13 cellular contexts compared by ENCODE assay signal in the genomic region with DNA sequence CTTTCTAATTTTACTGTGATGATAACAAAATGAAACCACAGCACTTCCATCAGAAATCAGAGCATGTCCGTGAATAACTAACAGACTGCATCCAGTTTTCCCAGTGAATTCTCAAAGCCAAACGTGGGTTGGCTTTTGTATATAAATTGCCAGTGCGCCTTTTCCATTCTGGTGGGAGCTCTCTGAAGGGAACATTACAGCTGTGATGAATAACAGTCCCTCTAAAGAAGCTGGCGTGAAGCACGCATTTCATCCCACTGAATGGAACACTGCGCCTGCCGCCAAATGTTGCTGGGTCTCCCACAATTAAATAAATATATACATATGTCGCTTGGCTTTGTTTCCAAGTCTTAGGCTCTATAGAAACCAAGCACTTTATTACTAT.
DNase-seq lines count a peak whose midpoint lies in the region; ATAC-seq and TF ChIP-seq lines count a peak whose summit lies in the region.
"Had no signal": no experiment of that assay in that cellular context is flagged by ENCODE, and none has a peak within 500 bp of the region (broad histone marks: within the 10 kb centered on the region; RNA-seq: fewer than 3 reads in every experiment).

No MANE protein-coding gene starts in this region.

- H3K36me3 ChIP-seq in endocrine pancreas (ENCODE audit: control insufficient read depth, insufficient read depth, low read length): no peaks in the 10 kb centered on the region

- H3K4me3 Mint-ChIP-seq in activated CD4-positive, alpha-beta T cell treated with anti-CD3 and anti-CD28 coated beads for 36 hours: no peak overlapping the region
- no peak overlapping the region for H3K4me3 Mint-ChIP-seq in activated T-helper 1 cell treated with anti-CD3 and anti-CD28 coated beads, Interleukin-12 subunit alpha, Interleukin-12 subunit beta, Interleukin-2, Interleukin-4 antibody, amounts not matched to agents 30 ng/mL and 10 ng/mL and 1 ng/mL, durations not matched to agents 14 hours and 24 hours and 36 hours
- H3K4me3 Mint-ChIP-seq: CD8-positive, alpha-beta T cell; central memory CD8-positive, alpha-beta T cell; neural crest cell; T-helper 17 cell had no signal

- H3K4me3 ChIP-seq in AG04449 (ENCODE audit: low read depth, low read length): peak overlapping the region; percentile 47
- peak overlapping the region; percentile 83 for H3K4me3 ChIP-seq in endocrine pancreas (ENCODE audit: control insufficient read depth, insufficient read depth, low read length)
- H3K4me3 ChIP-seq: K562 had no signal

- POLR2A ChIA-PET in AG04449 (lab: Yijun Ruan, JAX): no interaction called here
- POLR2A ChIA-PET in activated CD4-positive, alpha-beta T cell treated with anti-CD3 and anti-CD28 coated beads for 36 hours (lab: Charles Lee): interaction anchor here (0.8 kb wide), 1 partner anchor 68 kb away, joined by 5 read pairs; no protein-coding TSS in a partner anchor

- no peak for TF ChIP-seq CTCF in AG04449 (IDR thresholded peaks at IDR 0.05; ENCODE audit: insufficient read depth, low read length, missing control alignments)
- no peak for TF ChIP-seq CTCF in omental fat pad (IDR thresholded peaks at IDR 0.05)

- H3K27me3 Mint-ChIP-seq in activated CD4-positive, alpha-beta T cell treated with anti-CD3 and anti-CD28 coated beads for 36 hours: peaks cover 16% of the 10 kb centered on the region
- H3K27me3 Mint-ChIP-seq in activated T-helper 1 cell treated with anti-CD3 and anti-CD28 coated beads, Interleukin-12 subunit alpha, Interleukin-12 subunit beta, Interleukin-2, Interleukin-4 antibody, amounts not matched to agents 30 ng/mL and 10 ng/mL and 1 ng/mL, durations not matched to agents 14 hours and 24 hours and 36 hours (ENCODE audit: insufficient read depth): peaks cover 10% of the 10 kb centered on the region

- peaks cover 13% of the 10 kb centered on the region for H3K4me1 ChIP-seq in endocrine pancreas (ENCODE audit: control insufficient read depth, insufficient read depth, low read length)

- no peaks in the 10 kb centered on the region for H3K4me1 Mint-ChIP-seq in activated CD4-positive, alpha-beta T cell treated with anti-CD3 and anti-CD28 coated beads for 36 hours
- no peaks in the 10 kb centered on the region for H3K4me1 Mint-ChIP-seq in activated T-helper 1 cell treated with anti-CD3 and anti-CD28 coated beads, Interleukin-12 subunit alpha, Interleukin-12 subunit beta, Interleukin-2, Interleukin-4 antibody, amounts not matched to agents 30 ng/mL and 10 ng/mL and 1 ng/mL, durations not matched to agents 14 hours and 24 hours and 36 hours (ENCODE audit: low read depth)
- H3K4me1 Mint-ChIP-seq: central memory CD8-positive, alpha-beta T cell had no signal

- peak; percentile 28 for ATAC-seq in omental fat pad (ENCODE audit: low FRiP score)
- ATAC-seq in activated CD4-positive, alpha-beta T cell treated with anti-CD3 and anti-CD28 coated beads for 36 hours: no peak
- no peak for ATAC-seq in HG02938 (IDR thresholded peaks at IDR 0.05; ENCODE audit: unreplicated experiment)
- ATAC-seq in left lobe of liver: no peak
- ATAC-seq: CD8-positive, alpha-beta T cell; K562; T-helper 17 cell had no signal

- no peaks in the 10 kb centered on the region for H3K9me3 Mint-ChIP-seq in activated CD4-positive, alpha-beta T cell treated with anti-CD3 and anti-CD28 coated beads for 36 hours (ENCODE audit: low read depth)
- no peaks in the 10 kb centered on the region for H3K9me3 Mint-ChIP-seq in activated T-helper 1 cell treated with anti-CD3 and anti-CD28 coated beads, Interleukin-12 subunit alpha, Interleukin-12 subunit beta, Interleukin-2, Interleukin-4 antibody, amounts not matched to agents 30 ng/mL and 10 ng/mL and 1 ng/mL, durations not matched to agents 14 hours and 24 hours and 36 hours
- H3K9me3 Mint-ChIP-seq: CD8-positive, alpha-beta T cell; central memory CD8-positive, alpha-beta T cell had no signal

- CTCF ChIA-PET in AG04449 (lab: Yijun Ruan, JAX): interaction anchor here (1.0 kb wide), 1 partner anchor 118 kb away, joined by 3 read pairs; no protein-coding TSS in a partner anchor
- CTCF ChIA-PET in activated CD4-positive, alpha-beta T cell treated with anti-CD3 and anti-CD28 coated beads for 36 hours (lab: Charles Lee): no interaction called here

- no peaks in the 10 kb centered on the region for H3K9me3 ChIP-seq in endocrine pancreas (ENCODE audit: control insufficient read depth, low read length)

- H3K27me3 ChIP-seq in endocrine pancreas (ENCODE audit: control insufficient read depth, insufficient read depth, low read length): no peaks in the 10 kb centered on the region

- intact Hi-C loops in activated CD4-positive, alpha-beta T cell treated with anti-CD3 and anti-CD28 coated beads for 36 hours (cut with DNase I, micrococcal nuclease): no loop called here
- intact Hi-C loops in activated T-helper 1 cell treated with anti-CD3 and anti-CD28 coated beads, Interleukin-12 subunit alpha, Interleukin-12 subunit beta, Interleukin-2, Interleukin-4 antibody, amounts not matched to agents 30 ng/mL and 10 ng/mL and 1 ng/mL, durations not matched to agents 14 hours and 24 hours and 36 hours (cut with micrococcal nuclease): no loop called here

- DNase-seq in AG04449 (ENCODE audit: low read depth, low spot score) (no peak), NCI-H1694 (lab: John Stamatoyannopoulos, UW) (peak; percentile 94), omental fat pad (ENCODE audit: low spot score) (no peak), left lobe of liver (ENCODE audit: low spot score) (no peak)
- DNase-seq in activated CD4-positive, alpha-beta T cell treated with anti-CD3 and anti-CD28 coated beads for 36 hours: no peak
- no peak for DNase-seq in activated T-helper 1 cell treated with anti-CD3 and anti-CD28 coated beads, Interleukin-12 subunit alpha, Interleukin-12 subunit beta, Interleukin-2, Interleukin-4 antibody, amounts not matched to agents 30 ng/mL and 10 ng/mL and 1 ng/mL, durations not matched to agents 14 hours and 24 hours and 36 hours (ENCODE audit: low spot score)
- DNase-seq: CD8-positive, alpha-beta T cell; T-helper 17 cell had no signal

- H3K36me3 Mint-ChIP-seq in activated CD4-positive, alpha-beta T cell treated with anti-CD3 and anti-CD28 coated beads for 36 hours (ENCODE audit: low read depth): no peaks in the 10 kb centered on the region
- no peaks in the 10 kb centered on the region for H3K36me3 Mint-ChIP-seq in activated T-helper 1 cell treated with anti-CD3 and anti-CD28 coated beads, Interleukin-12 subunit alpha, Interleukin-12 subunit beta, Interleukin-2, Interleukin-4 antibody, amounts not matched to agents 30 ng/mL and 10 ng/mL and 1 ng/mL, durations not matched to agents 14 hours and 24 hours and 36 hours (ENCODE audit: low read depth)
- H3K36me3 Mint-ChIP-seq: CD8-positive, alpha-beta T cell had no signal

- H3K9ac ChIP-seq in endocrine pancreas (ENCODE audit: control insufficient read depth, insufficient read depth, low read length): no peak overlapping the region

- H3K27ac Mint-ChIP-seq in activated CD4-positive, alpha-beta T cell treated with anti-CD3 and anti-CD28 coated beads for 36 hours: no peak overlapping the region
- no peak overlapping the region for H3K27ac Mint-ChIP-seq in activated T-helper 1 cell treated with anti-CD3 and anti-CD28 coated beads, Interleukin-12 subunit alpha, Interleukin-12 subunit beta, Interleukin-2, Interleukin-4 antibody, amounts not matched to agents 30 ng/mL and 10 ng/mL and 1 ng/mL, durations not matched to agents 14 hours and 24 hours and 36 hours
- H3K27ac Mint-ChIP-seq: CD8-positive, alpha-beta T cell; T-helper 17 cell had no signal
